Comparison of ENCODE assay signal across 9 cellular contexts in genomic region chr2:158034198-158034831, GRCh38.
DNase-seq lines count a peak whose midpoint lies in the region; ATAC-seq, FAIRE-seq and TF ChIP-seq lines count a peak whose summit lies in the region.
"Had no signal": no experiment of that assay in that cellular context is flagged by ENCODE, and none has a peak within 500 bp of the region (broad histone marks: within the 10 kb centered on the region; RNA-seq: fewer than 3 reads in every experiment).

No MANE protein-coding gene starts in this region.

- FAIRE-seq in pancreas (lab: Jason Lieb, UNC): no peak

- DNase-seq in DMS153 treated with DMSO at 0.1 percent for 48 hours (lab: John Stamatoyannopoulos, UW; ENCODE audit: unreplicated experiment): peak; percentile 55
- peak; percentile 59 for DNase-seq in NAMALWA (ENCODE audit: low spot score)
- DNase-seq in SJCRH30: peak; percentile 58 to 83
- DNase-seq in fibroblast of pulmonary artery (ENCODE audit: low read depth): peak; percentile 66
- peak in 3 of 6 donors; percentile 34 to 62 (median 49) for DNase-seq in pancreas
- DNase-seq in occipital lobe (lab: John Stamatoyannopoulos, UW): no peak
- no peak for DNase-seq in activated effector memory CD4-positive, alpha-beta T cell treated with anti-CD3 and anti-CD28 coated beads, Interleukin-2, amount 50 U/mL, for 16 hours

- 25 to 27% methylated on average over 7 of the region's 7 CpGs for WGBS in pancreas, 2 donors

- ATAC-seq in GM21515 (IDR thresholded peaks at IDR 0.05; ENCODE audit: unreplicated experiment): peak; percentile 66
- peak; percentile 86 to 98 (median 94) for ATAC-seq in pancreas
- ATAC-seq: naive thymus-derived CD8-positive, alpha-beta T cell had no signal

- TF ChIP-seq CTCF in fibroblast of pulmonary artery (IDR thresholded peaks at IDR 0.05; ENCODE audit: low read length, missing control alignments): peak; percentile 49
- TF ChIP-seq CTCF in pancreas (IDR thresholded peaks at IDR 0.05): peak in 2 of 4 donors; percentile 33 to 36

- H3K36me3 ChIP-seq in SJCRH30 (no peaks in the 10 kb centered on the region), pancreas (no peaks in the 10 kb centered on the region)

- no peak overlapping the region for H3K4me3 ChIP-seq in SJCRH30
- H3K4me3 ChIP-seq in fibroblast of pulmonary artery (replicated peaks; ENCODE audit: low read depth, low read length): no peak overlapping the region
- no peak overlapping the region for H3K4me3 ChIP-seq in pancreas

- H3K4me1 ChIP-seq in SJCRH30 (no peaks in the 10 kb centered on the region), pancreas (no peaks in the 10 kb centered on the region)

- H3K27me3 ChIP-seq in SJCRH30 (no peaks in the 10 kb centered on the region), pancreas (no peaks in the 10 kb centered on the region)

- no peak overlapping the region for H3K27ac ChIP-seq in SJCRH30
- H3K27ac ChIP-seq in pancreas: no peak overlapping the region

- intact Hi-C loops in pancreas (cut with DNase I): loop anchor here in 1 of 3 donors (5.0 kb wide), 1 partner anchor 718 kb away; no protein-coding TSS in a partner anchor

- H3K9me3 ChIP-seq in SJCRH30 (replicated peaks): no peaks in the 10 kb centered on the region
- H3K9me3 ChIP-seq in pancreas: no peaks in the 10 kb centered on the region

Comparison
In these comparisons a context has a peak if more than half of its experiments do, and no peak if none do; other contexts are left out.
1. DNase-seq: peak in DMS153 treated with DMSO at 0.1 percent for 48 hours (single experiment), NAMALWA (single experiment), SJCRH30 (2 of 2) and fibroblast of pulmonary artery (single experiment); none in occipital lobe (single experiment) and activated effector memory CD4-positive, alpha-beta T cell treated with anti-CD3 and anti-CD28 coated beads, Interleukin-2, amount 50 U/mL, for 16 hours (single experiment).